ENCODE assay signal across 13 cellular contexts in the genomic region with DNA sequence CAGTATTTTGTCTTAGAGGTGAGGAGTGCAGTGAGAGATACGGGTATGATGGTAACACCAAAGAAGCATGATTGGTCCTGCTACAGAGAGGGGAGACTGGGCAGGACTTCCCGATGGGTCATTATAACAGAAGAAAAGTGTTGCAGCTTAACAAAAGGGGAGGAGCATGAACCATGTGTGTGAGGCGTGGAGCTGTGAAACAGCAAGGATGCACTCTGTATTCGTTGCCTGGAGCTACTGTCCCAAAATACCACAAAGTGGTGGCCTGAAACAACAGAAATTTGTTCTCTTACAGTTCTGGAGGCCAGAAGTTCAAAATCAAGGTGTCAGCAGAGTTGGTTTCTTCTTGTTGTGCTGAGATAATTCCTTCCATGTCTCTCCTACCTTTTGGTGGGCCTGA. TPM values are rescaled to one million over a fixed set of nuclear protein-coding genes. Genes with fewer than 3 reads are reported as not detected.
A peak's percentile ranks its signal among the peaks of the same experiment; 100 is the strongest.
DNase-seq lines count a peak whose midpoint lies in the region; ATAC-seq and TF ChIP-seq lines count a peak whose summit lies in the region.
"Had no signal": no experiment of that assay in that cellular context is flagged by ENCODE, and none has a peak within 500 bp of the region (broad histone marks: within the 10 kb centered on the region; RNA-seq: fewer than 3 reads in every experiment).

No MANE protein-coding gene starts in this region.

- H3K36me3 Mint-ChIP-seq in endodermal cell (ENCODE audit: low read depth): no peaks in the 10 kb centered on the region
- peaks cover 9% of the 10 kb centered on the region for H3K36me3 Mint-ChIP-seq in neural crest cell (ENCODE audit: low read depth)

- H3K36me3 ChIP-seq in DOHH2 (ENCODE audit: control insufficient read depth, low read length) (peaks cover 29% of the 10 kb centered on the region), OCI-LY7 (ENCODE audit: insufficient read depth, low read length) (peaks cover 45% of the 10 kb centered on the region), endodermal cell (ENCODE audit: control insufficient read depth, insufficient read depth, low read length) (no peaks in the 10 kb centered on the region), Peyer's patch (no peaks in the 10 kb centered on the region)
- H3K36me3 ChIP-seq: HAP-1 had no signal

- no TSS peak for BruUV-seq in OCI-LY7 (replicated peaks; lab: Mats Ljungman, UMichigan)

- H3K4me1 Mint-ChIP-seq in endodermal cell (no peaks in the 10 kb centered on the region), neural crest cell (peaks cover 6% of the 10 kb centered on the region)

- H3F3A ChIP-seq in DOHH2 (ENCODE audit: control insufficient read depth, insufficient read depth): peaks cover 8% of the 10 kb centered on the region

- H3K27ac ChIP-seq in DOHH2 (ENCODE audit: low read depth, low read length) (peak overlapping the region; percentile 34), OCI-LY7 (ENCODE audit: low read depth, low read length, poor library complexity, severe bottlenecking) (peak overlapping the region; percentile 1), endodermal cell (ENCODE audit: low read depth, low read length) (no peak overlapping the region), Peyer's patch (no peak overlapping the region)

- H2AFZ ChIP-seq in OCI-LY7 (ENCODE audit: low read length): no peak overlapping the region

- H3K79me2 ChIP-seq in DOHH2 (ENCODE audit: control insufficient read depth, low read length) (no peaks in the 10 kb centered on the region), OCI-LY7 (ENCODE audit: insufficient read depth, low read depth, low read length) (no peaks in the 10 kb centered on the region)

- no peak for TF ChIP-seq POLR2A in Peyer's patch (IDR thresholded peaks at IDR 0.05)

- no peak overlapping the region for H3K9ac ChIP-seq in endodermal cell (ENCODE audit: extremely low read depth, low read length, poor library complexity, severe bottlenecking)
- H3K9ac ChIP-seq: BLaER1 treated with 17β-estradiol and CSF1 and Interleukin-3, amounts not matched to agents 10 nM and 100 nM had no signal

- DNase-seq in OCI-LY7 (ENCODE audit: low spot score) (peak; percentile 21), endodermal cell (peak; percentile 20), neural crest cell (ENCODE audit: low read depth, low spot score) (no peak), Peyer's patch (no peak)
- DNase-seq in activated naive CD4-positive, alpha-beta T cell treated with Interleukin-2 at 50 U/mL for 16 hours: no peak
- DNase-seq: 8988T; AML-193; CD4-positive, CD25-positive, alpha-beta regulatory T cell; DMS53 had no signal

- H3K4me2 ChIP-seq in DOHH2 (ENCODE audit: low read length) (peak overlapping the region; percentile 25), OCI-LY7 (ENCODE audit: low read length) (no peak overlapping the region)

- H3K9me2 ChIP-seq in DOHH2 (replicated peaks; ENCODE audit: control insufficient read depth, low read length): no peaks in the 10 kb centered on the region
- H3K9me2 ChIP-seq in OCI-LY7 (ENCODE audit: insufficient read depth, low read length): no peaks in the 10 kb centered on the region

- H4K20me1 ChIP-seq in DOHH2 (ENCODE audit: control insufficient read depth, insufficient read depth, low read depth, low read length) (no peaks in the 10 kb centered on the region), OCI-LY7 (ENCODE audit: insufficient read depth, low read length) (no peaks in the 10 kb centered on the region)

- no peaks in the 10 kb centered on the region for H3K27me3 ChIP-seq in DOHH2 (ENCODE audit: control insufficient read depth, low read length)
- no peaks in the 10 kb centered on the region for H3K27me3 ChIP-seq in endodermal cell (ENCODE audit: control insufficient read depth, insufficient read depth, low read length, poor library complexity, severe bottlenecking)
- no peaks in the 10 kb centered on the region for H3K27me3 ChIP-seq in Peyer's patch
- H3K27me3 ChIP-seq: BLaER1 treated with 17β-estradiol and CSF1 and Interleukin-3, amounts not matched to agents 10 nM and 100 nM had no signal

- ATAC-seq in HG03135 (IDR thresholded peaks at IDR 0.05; ENCODE audit: unreplicated experiment): no peak

- no peak overlapping the region for H3K4me3 ChIP-seq in DOHH2 (ENCODE audit: low read length)
- H3K4me3 ChIP-seq in OCI-LY7 (ENCODE audit: low read depth, low read length, poor library complexity, severe bottlenecking): no peak overlapping the region
- H3K4me3 ChIP-seq in endodermal cell (ENCODE audit: low read length): no peak overlapping the region
- no peak overlapping the region for H3K4me3 ChIP-seq in Peyer's patch
- H3K4me3 ChIP-seq: BLaER1 treated with 17β-estradiol and CSF1 and Interleukin-3, amounts not matched to agents 10 nM and 100 nM; HAP-1 had no signal

- H3K4me3 Mint-ChIP-seq in endodermal cell: no peak overlapping the region
- no peak overlapping the region for H3K4me3 Mint-ChIP-seq in neural crest cell
- H3K4me3 Mint-ChIP-seq: CD4-positive, CD25-positive, alpha-beta regulatory T cell had no signal

- WGBS in endodermal cell (ENCODE audit: insufficient coverage in 1 of 2, insufficient read length in 1 of 2), 2 experiments: 91 to 97% methylated on average over 4 of the region's 4 CpGs

- H3K9me3 ChIP-seq in DOHH2 (ENCODE audit: control insufficient read depth, insufficient read depth, low read length) (no peaks in the 10 kb centered on the region), OCI-LY7 (ENCODE audit: low read length) (no peaks in the 10 kb centered on the region), endodermal cell (ENCODE audit: control insufficient read depth, low read length) (no peaks in the 10 kb centered on the region), Peyer's patch (no peaks in the 10 kb centered on the region)
- H3K9me3 ChIP-seq: HAP-1 had no signal

- intact Hi-C loops in OCI-LY7 (cut with micrococcal nuclease; ENCODE audit: unreplicated experiment): loop anchor here (10.0 kb wide), 1 partner anchor 488 kb away; no protein-coding TSS in a partner anchor

- H3K27ac Mint-ChIP-seq in endodermal cell: no peak overlapping the region
- peak overlapping the region; percentile 16 for H3K27ac Mint-ChIP-seq in neural crest cell (ENCODE audit: unreplicated experiment)

- H3K4me1 ChIP-seq in DOHH2 (ENCODE audit: control insufficient read depth, low read length) (peaks cover 83% of the 10 kb centered on the region), OCI-LY7 (ENCODE audit: insufficient read depth, low read length, poor library complexity, severe bottlenecking) (peaks cover 62% of the 10 kb centered on the region), endodermal cell (ENCODE audit: control insufficient read depth, insufficient read depth, low read length) (no peaks in the 10 kb centered on the region), Peyer's patch (no peaks in the 10 kb centered on the region)
- H3K4me1 ChIP-seq: HAP-1 had no signal

- TF ChIP-seq CTCF in DOHH2 (IDR thresholded peaks at IDR 0.05; ENCODE audit: low read depth, low read length, poor library complexity, severe bottlenecking): no peak
- no peak for TF ChIP-seq CTCF in OCI-LY7 (conservative IDR thresholded peaks at IDR 0.05; ENCODE audit: low read length)
- TF ChIP-seq CTCF in endodermal cell (conservative IDR thresholded peaks at IDR 0.05): no peak
- no peak for TF ChIP-seq CTCF in neural crest cell (conservative IDR thresholded peaks at IDR 0.05)
- TF ChIP-seq CTCF in Peyer's patch (IDR thresholded peaks at IDR 0.05): no peak

- H3K9me3 Mint-ChIP-seq in endodermal cell (no peaks in the 10 kb centered on the region), neural crest cell (peaks cover 5% of the 10 kb centered on the region)

- CTCF ChIA-PET in OCI-LY7 (lab: Charles Lee; ENCODE audit: unreplicated experiment): no interaction called here

- H3K27me3 Mint-ChIP-seq in endodermal cell (ENCODE audit: insufficient read depth) (no peaks in the 10 kb centered on the region), neural crest cell (ENCODE audit: low read depth) (no peaks in the 10 kb centered on the region)
- H3K27me3 Mint-ChIP-seq: CD4-positive, CD25-positive, alpha-beta regulatory T cell had no signal

- POLR2A ChIA-PET in OCI-LY7 (lab: Charles Lee): interaction anchor here (1.2 to 2.5 kb wide), 3 partner anchors 9 to 25 kb away, joined by 3 to 12 read pairs (median 3); no protein-coding TSS in a partner anchor

RNA-seq across cellular contexts. Expression of a gene that starts 59.4 kb away (rescaled TPM):
- total RNA-seq in OCI-LY7 (2014; rRNA removed; shearing (Covaris generic)): 135 and 148 TPM in 2 replicates
- total RNA-seq in OCI-LY7 (2022): 105 and 106 TPM in 2 replicates
- total RNA-seq in endodermal cell: 100 to 1,000 TPM; 105 to 128 TPM
- polyA plus RNA-seq in endodermal cell (2013, experiment 1 of 2): 105 TPM
- polyA plus RNA-seq in endodermal cell (2013, experiment 2 of 2): 92.7 TPM
- 120 and 121 TPM in 2 replicates for total RNA-seq in neural crest cell
- total RNA-seq in Peyer's patch: 100 to 1,000 TPM in 3 of 4 donors, 10 to 100 TPM in 1; 99.0 to 141 (median 114) TPM

Comparison
In these comparisons a context has a peak if more than half of its experiments do, and no peak if none do; other contexts are left out.
1. H3K27ac ChIP-seq: peak in DOHH2 (single experiment) and OCI-LY7 (single experiment); none in endodermal cell (single experiment) and Peyer's patch (0 of 4).
2. DNase-seq: peak in OCI-LY7 (single experiment) and endodermal cell (single experiment); none in neural crest cell (single experiment), activated naive CD4-positive, alpha-beta T cell treated with Interleukin-2 at 50 U/mL for 16 hours (single experiment) and Peyer's patch (0 of 3).